1 cellular context compared by ENCODE assay signal in the genomic region with DNA sequence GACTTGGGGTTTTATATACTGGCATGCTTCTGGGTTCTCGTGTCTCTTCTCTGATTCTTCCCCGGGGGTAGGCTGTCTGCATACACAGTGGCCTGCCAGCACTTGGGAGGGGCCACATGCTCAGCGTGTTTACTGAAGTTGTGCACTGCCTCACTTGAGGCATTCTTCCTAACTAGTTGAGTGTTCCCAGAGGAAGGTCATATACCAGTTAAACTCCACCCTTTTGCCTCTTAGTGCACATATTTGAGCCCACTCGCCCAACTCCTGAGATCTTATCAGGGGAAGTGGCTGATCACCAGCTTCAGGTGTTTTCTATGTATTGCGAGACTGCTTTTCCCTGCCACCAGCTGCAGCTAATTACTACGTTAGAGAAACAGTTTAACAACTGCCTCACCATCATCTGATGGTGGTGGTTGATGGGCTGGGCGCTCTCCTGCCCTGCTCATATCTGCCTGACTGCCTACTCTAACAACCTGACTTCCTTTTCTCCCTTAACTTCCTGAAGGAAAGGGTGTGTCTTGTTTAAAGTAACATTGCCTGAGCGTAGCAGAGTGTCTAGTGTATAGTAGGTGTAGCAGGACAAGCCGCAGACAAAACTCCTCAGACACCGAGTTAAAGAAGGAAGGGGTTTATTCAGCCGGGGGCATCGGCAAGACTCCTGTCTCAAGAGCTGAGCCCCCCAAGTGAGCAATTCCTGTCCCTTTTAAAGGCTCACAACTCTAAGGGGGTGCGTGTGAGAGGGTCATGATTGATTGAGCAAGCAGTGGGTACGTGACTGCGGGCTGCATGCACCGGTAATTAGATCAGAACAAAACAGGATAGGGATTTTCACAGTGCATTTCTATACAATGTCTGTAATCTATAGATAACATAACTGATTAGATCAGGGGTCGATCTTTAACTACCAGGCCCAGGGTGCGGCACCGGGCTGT.
TF ChIP-seq lines count a peak whose summit lies in the region.

No MANE protein-coding gene starts in this region.

TF ChIP-seq in K562, 482 proteins besides CTCF, POLR2A, EP300 and RAD21 (continued from another document and continues in another):
- TF ChIP-seq MYNN (IDR thresholded peaks at IDR 0.05): no peak
- no peak for TF ChIP-seq MYNN (CRISPR knock-in tag; IDR thresholded peaks at IDR 0.05)
- no peak for TF ChIP-seq HDAC2 (IDR thresholded peaks at IDR 0.05)
- no peak for TF ChIP-seq SNIP1 (IDR thresholded peaks at IDR 0.05; ENCODE audit: low read depth)
- TF ChIP-seq, protein P1, sequence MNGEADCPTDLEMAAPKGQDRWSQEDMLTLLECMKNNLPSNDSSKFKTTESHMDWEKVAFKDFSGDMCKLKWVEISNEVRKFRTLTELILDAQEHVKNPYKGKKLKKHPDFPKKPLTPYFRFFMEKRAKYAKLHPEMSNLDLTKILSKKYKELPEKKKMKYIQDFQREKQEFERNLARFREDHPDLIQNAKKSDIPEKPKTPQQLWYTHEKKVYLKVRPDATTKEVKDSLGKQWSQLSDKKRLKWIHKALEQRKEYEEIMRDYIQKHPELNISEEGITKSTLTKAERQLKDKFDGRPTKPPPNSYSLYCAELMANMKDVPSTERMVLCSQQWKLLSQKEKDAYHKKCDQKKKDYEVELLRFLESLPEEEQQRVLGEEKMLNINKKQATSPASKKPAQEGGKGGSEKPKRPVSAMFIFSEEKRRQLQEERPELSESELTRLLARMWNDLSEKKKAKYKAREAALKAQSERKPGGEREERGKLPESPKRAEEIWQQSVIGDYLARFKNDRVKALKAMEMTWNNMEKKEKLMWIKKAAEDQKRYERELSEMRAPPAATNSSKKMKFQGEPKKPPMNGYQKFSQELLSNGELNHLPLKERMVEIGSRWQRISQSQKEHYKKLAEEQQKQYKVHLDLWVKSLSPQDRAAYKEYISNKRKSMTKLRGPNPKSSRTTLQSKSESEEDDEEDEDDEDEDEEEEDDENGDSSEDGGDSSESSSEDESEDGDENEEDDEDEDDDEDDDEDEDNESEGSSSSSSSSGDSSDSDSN (IDR thresholded peaks at IDR 0.05; ENCODE audit: borderline replicate concordance in 1 of 2, low read depth in 2 of 2, low read length in 2 of 2): no peak
- TF ChIP-seq, protein P2, sequence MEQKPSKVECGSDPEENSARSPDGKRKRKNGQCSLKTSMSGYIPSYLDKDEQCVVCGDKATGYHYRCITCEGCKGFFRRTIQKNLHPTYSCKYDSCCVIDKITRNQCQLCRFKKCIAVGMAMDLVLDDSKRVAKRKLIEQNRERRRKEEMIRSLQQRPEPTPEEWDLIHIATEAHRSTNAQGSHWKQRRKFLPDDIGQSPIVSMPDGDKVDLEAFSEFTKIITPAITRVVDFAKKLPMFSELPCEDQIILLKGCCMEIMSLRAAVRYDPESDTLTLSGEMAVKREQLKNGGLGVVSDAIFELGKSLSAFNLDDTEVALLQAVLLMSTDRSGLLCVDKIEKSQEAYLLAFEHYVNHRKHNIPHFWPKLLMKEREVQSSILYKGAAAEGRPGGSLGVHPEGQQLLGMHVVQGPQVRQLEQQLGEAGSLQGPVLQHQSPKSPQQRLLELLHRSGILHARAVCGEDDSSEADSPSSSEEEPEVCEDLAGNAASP (IDR thresholded peaks at IDR 0.05): no peak
- TF ChIP-seq, protein P3, sequence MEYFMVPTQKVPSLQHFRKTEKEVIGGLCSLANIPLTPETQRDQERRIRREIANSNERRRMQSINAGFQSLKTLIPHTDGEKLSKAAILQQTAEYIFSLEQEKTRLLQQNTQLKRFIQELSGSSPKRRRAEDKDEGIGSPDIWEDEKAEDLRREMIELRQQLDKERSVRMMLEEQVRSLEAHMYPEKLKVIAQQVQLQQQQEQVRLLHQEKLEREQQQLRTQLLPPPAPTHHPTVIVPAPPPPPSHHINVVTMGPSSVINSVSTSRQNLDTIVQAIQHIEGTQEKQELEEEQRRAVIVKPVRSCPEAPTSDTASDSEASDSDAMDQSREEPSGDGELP (CRISPR knock-in tag; IDR thresholded peaks at IDR 0.05; ENCODE audit: borderline replicate concordance): no peak
- TF ChIP-seq ZNF134 (CRISPR knock-in tag; conservative IDR thresholded peaks at IDR 0.05): peak; percentile 44; the same call in 1 of the 2 replicates
- no peak for TF ChIP-seq HOXB6 (CRISPR knock-in tag; IDR thresholded peaks at IDR 0.05; ENCODE audit: borderline replicate concordance)
- TF ChIP-seq PRMT5 (CRISPR knock-in tag; IDR thresholded peaks at IDR 0.05): no peak
- TF ChIP-seq ZNF239 (CRISPR knock-in tag; IDR thresholded peaks at IDR 0.05): no peak
- TF ChIP-seq ZC3H11A (IDR thresholded peaks at IDR 0.05; ENCODE audit: low read depth, low read length): no peak
- no peak for TF ChIP-seq ZC3H8 (IDR thresholded peaks at IDR 0.05)
- TF ChIP-seq HMG20A (CRISPR knock-in tag; conservative IDR thresholded peaks at IDR 0.05): no peak
- no peak for TF ChIP-seq ZNF263 (CRISPR knock-in tag; IDR thresholded peaks at IDR 0.05; ENCODE audit: borderline replicate concordance)
- TF ChIP-seq ZNF766 (CRISPR knock-in tag; conservative IDR thresholded peaks at IDR 0.05): 0 out of 2 replicates have a peak, but pooled peaks have one; percentile 4
- TF ChIP-seq ZNF165 (CRISPR knock-in tag; IDR thresholded peaks at IDR 0.05; ENCODE audit: borderline replicate concordance): no peak
- TF ChIP-seq POLR3G (IDR thresholded peaks at IDR 0.05; ENCODE audit: extremely low read depth, insufficient read length, insufficient replicate concordance): no peak
- TF ChIP-seq SMARCE1 (IDR thresholded peaks at IDR 0.05): no peak
- TF ChIP-seq HMGXB4 (CRISPR knock-in tag; IDR thresholded peaks at IDR 0.05): no peak
- TF ChIP-seq HES1 (IDR thresholded peaks at IDR 0.05; ENCODE audit: low read depth): no peak
- no peak for TF ChIP-seq MCM3 (IDR thresholded peaks at IDR 0.05)
- no peak for TF ChIP-seq ZNF280A (IDR thresholded peaks at IDR 0.05; ENCODE audit: low read depth, partially characterized antibody)
- TF ChIP-seq U2AF2 (optimal IDR thresholded peaks at IDR 0.05; ENCODE audit: low read depth, low read length): no peak
- no peak for TF ChIP-seq PYGO2 (tag; IDR thresholded peaks at IDR 0.05)
- TF ChIP-seq, protein P4, sequence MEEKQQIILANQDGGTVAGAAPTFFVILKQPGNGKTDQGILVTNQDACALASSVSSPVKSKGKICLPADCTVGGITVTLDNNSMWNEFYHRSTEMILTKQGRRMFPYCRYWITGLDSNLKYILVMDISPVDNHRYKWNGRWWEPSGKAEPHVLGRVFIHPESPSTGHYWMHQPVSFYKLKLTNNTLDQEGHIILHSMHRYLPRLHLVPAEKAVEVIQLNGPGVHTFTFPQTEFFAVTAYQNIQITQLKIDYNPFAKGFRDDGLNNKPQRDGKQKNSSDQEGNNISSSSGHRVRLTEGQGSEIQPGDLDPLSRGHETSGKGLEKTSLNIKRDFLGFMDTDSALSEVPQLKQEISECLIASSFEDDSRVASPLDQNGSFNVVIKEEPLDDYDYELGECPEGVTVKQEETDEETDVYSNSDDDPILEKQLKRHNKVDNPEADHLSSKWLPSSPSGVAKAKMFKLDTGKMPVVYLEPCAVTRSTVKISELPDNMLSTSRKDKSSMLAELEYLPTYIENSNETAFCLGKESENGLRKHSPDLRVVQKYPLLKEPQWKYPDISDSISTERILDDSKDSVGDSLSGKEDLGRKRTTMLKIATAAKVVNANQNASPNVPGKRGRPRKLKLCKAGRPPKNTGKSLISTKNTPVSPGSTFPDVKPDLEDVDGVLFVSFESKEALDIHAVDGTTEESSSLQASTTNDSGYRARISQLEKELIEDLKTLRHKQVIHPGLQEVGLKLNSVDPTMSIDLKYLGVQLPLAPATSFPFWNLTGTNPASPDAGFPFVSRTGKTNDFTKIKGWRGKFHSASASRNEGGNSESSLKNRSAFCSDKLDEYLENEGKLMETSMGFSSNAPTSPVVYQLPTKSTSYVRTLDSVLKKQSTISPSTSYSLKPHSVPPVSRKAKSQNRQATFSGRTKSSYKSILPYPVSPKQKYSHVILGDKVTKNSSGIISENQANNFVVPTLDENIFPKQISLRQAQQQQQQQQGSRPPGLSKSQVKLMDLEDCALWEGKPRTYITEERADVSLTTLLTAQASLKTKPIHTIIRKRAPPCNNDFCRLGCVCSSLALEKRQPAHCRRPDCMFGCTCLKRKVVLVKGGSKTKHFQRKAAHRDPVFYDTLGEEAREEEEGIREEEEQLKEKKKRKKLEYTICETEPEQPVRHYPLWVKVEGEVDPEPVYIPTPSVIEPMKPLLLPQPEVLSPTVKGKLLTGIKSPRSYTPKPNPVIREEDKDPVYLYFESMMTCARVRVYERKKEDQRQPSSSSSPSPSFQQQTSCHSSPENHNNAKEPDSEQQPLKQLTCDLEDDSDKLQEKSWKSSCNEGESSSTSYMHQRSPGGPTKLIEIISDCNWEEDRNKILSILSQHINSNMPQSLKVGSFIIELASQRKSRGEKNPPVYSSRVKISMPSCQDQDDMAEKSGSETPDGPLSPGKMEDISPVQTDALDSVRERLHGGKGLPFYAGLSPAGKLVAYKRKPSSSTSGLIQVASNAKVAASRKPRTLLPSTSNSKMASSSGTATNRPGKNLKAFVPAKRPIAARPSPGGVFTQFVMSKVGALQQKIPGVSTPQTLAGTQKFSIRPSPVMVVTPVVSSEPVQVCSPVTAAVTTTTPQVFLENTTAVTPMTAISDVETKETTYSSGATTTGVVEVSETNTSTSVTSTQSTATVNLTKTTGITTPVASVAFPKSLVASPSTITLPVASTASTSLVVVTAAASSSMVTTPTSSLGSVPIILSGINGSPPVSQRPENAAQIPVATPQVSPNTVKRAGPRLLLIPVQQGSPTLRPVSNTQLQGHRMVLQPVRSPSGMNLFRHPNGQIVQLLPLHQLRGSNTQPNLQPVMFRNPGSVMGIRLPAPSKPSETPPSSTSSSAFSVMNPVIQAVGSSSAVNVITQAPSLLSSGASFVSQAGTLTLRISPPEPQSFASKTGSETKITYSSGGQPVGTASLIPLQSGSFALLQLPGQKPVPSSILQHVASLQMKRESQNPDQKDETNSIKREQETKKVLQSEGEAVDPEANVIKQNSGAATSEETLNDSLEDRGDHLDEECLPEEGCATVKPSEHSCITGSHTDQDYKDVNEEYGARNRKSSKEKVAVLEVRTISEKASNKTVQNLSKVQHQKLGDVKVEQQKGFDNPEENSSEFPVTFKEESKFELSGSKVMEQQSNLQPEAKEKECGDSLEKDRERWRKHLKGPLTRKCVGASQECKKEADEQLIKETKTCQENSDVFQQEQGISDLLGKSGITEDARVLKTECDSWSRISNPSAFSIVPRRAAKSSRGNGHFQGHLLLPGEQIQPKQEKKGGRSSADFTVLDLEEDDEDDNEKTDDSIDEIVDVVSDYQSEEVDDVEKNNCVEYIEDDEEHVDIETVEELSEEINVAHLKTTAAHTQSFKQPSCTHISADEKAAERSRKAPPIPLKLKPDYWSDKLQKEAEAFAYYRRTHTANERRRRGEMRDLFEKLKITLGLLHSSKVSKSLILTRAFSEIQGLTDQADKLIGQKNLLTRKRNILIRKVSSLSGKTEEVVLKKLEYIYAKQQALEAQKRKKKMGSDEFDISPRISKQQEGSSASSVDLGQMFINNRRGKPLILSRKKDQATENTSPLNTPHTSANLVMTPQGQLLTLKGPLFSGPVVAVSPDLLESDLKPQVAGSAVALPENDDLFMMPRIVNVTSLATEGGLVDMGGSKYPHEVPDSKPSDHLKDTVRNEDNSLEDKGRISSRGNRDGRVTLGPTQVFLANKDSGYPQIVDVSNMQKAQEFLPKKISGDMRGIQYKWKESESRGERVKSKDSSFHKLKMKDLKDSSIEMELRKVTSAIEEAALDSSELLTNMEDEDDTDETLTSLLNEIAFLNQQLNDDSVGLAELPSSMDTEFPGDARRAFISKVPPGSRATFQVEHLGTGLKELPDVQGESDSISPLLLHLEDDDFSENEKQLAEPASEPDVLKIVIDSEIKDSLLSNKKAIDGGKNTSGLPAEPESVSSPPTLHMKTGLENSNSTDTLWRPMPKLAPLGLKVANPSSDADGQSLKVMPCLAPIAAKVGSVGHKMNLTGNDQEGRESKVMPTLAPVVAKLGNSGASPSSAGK (IDR thresholded peaks at IDR 0.05): peak; percentile 56
- TF ChIP-seq JUND (IDR thresholded peaks at IDR 0.05; ENCODE audit: borderline replicate concordance, low read depth, low read length): no peak
- TF ChIP-seq JUND (tag; IDR thresholded peaks at IDR 0.05; ENCODE audit: borderline replicate concordance, low read depth, low read length): no peak
- TF ChIP-seq PHF8 (IDR thresholded peaks at IDR 0.05; ENCODE audit: borderline replicate concordance, low read length): no peak
- TF ChIP-seq SMAD2 (IDR thresholded peaks at IDR 0.05; ENCODE audit: low read depth, low read length): no peak
- no peak for TF ChIP-seq TCFL5 (CRISPR knock-in tag; conservative IDR thresholded peaks at IDR 0.05)
- TF ChIP-seq HLTF (IDR thresholded peaks at IDR 0.05): no peak
- TF ChIP-seq GTF2F1 (IDR thresholded peaks at IDR 0.05; ENCODE audit: low read depth, low read length): no peak
- TF ChIP-seq ZNF655 (CRISPR knock-in tag; IDR thresholded peaks at IDR 0.05): no peak
